Comparison of ENCODE assay signal across 17 cellular contexts in genomic region chr2:240507060-240507777, GRCh38. TPM values are rescaled to one million over a fixed set of nuclear protein-coding genes. Genes with fewer than 3 reads are reported as not detected.
DNase-seq lines count a peak whose midpoint lies in the region; ATAC-seq lines count a peak whose summit lies in the region.
"Had no signal": no experiment of that assay in that cellular context is flagged by ENCODE, and none has a peak within 500 bp of the region (broad histone marks: within the 10 kb centered on the region; RNA-seq: fewer than 3 reads in every experiment).

No MANE protein-coding gene starts in this region.

- peak; percentile 8 for ATAC-seq in esophagus mucosa
- ATAC-seq: K562, Panc1, WTC11 had no signal

- DNase-seq in stimulated activated CD4-positive, alpha-beta T cell treated with anti-CD3 and anti-CD28 coated beads, Interleukin-4, amount 100 ng/mL, for 24 hours, result peak; percentile 1
- DNase-seq in stimulated activated CD4-positive, alpha-beta T cell treated with anti-CD3 and anti-CD28 coated beads, Interleukin-1b, Interleukin-23, amount 100 ng/mL, for 48 hours, result no peak
- peak; percentile 8 for DNase-seq in mucosa of gallbladder (ENCODE audit: low spot score)
- DNase-seq in medulla oblongata (ENCODE audit: extremely low spot score), result no peak
- DNase-seq in SHP77 treated with DMSO at 0.1 percent for 48 hours (lab: John Stamatoyannopoulos, UW), result no peak
- no peak for DNase-seq in stimulated activated naive CD4-positive, alpha-beta T cell treated with Interleukin-2 at 50 U/mL for 16 hours (lab: John Stamatoyannopoulos, UW)
- DNase-seq: C1 segment of cervical spinal cord, HCEC 1CT, kidney glomerular epithelial cell, NCI-H1105, NCI-H1930, NCI-H69, trophoblast cell had no signal

RNA-seq across cellular contexts. Expression of gene ANKMY1, which starts 50.6 kb away (rescaled TPM):
- total RNA-seq in esophagus mucosa (8.9 TPM), mucosa of gallbladder (25.6 TPM)

RNA-seq across cellular contexts. Expression of gene DUSP28, which starts 52.9 kb away (rescaled TPM):
- total RNA-seq in esophagus mucosa (3.7 TPM), mucosa of gallbladder (4.0 TPM)

Comparison
In these comparisons a context has a peak if more than half of its experiments do, and no peak if none do; other contexts are left out.
1. DNase-seq: peak in stimulated activated CD4-positive, alpha-beta T cell treated with anti-CD3 and anti-CD28 coated beads, Interleukin-4, amount 100 ng/mL, for 24 hours (single experiment) and mucosa of gallbladder (single experiment); none in stimulated activated CD4-positive, alpha-beta T cell treated with anti-CD3 and anti-CD28 coated beads, Interleukin-1b, Interleukin-23, amount 100 ng/mL, for 48 hours (single experiment), medulla oblongata (single experiment), SHP77 treated with DMSO at 0.1 percent for 48 hours (single experiment) and stimulated activated naive CD4-positive, alpha-beta T cell treated with Interleukin-2 at 50 U/mL for 16 hours (single experiment).